In genomic region chr7:31315758-31316157, GRCh38 we compare ENCODE assay signal across 9 cellular contexts. TPM values are rescaled to one million over a fixed set of nuclear protein-coding genes. Genes with fewer than 3 reads are reported as not detected.
"Had no signal": no experiment of that assay in that cellular context is flagged by ENCODE, and none has a peak within 500 bp of the region (broad histone marks: within the 10 kb centered on the region; RNA-seq: fewer than 3 reads in every experiment).

No MANE protein-coding gene starts in this region.

- DNase-seq: GDM1, GF-D8 had no signal

- H3K4me3 ChIP-seq: GM12878 had no signal

- FAIRE-seq: G401.6, GM12878, GM12891, GM12892, GM18507, GM19239 had no signal

- ATAC-seq: GM12878 had no signal

RNA-seq across cellular contexts. Expression of gene NEUROD6, which starts 24.8 kb away (rescaled TPM):
- total RNA-seq: G401, GM12878 had no signal
- polyA plus RNA-seq: GM12878 had no signal
